17 cellular contexts compared by ENCODE assay signal in the genomic region with DNA sequence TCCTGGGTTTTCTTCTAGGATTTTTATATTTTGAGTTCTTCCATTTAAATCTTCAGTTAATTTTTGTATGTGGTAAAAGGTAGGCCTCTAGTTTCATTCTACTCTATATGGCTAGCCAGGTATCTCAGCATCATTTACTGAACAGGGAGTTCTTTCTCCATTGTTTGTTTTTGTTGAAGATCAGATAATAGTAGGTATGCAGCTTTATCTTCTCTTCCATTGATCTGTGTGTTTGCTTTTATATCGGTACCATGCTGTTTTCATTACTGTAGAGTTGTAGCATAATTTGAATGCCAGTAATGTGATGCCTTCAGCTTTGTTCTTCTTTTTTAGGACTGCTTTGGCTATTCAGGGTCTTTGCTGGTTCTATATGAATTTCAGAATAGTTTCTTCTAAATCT.
"Had no signal": no experiment of that assay in that cellular context is flagged by ENCODE, and none has a peak within 500 bp of the region (broad histone marks: within the 10 kb centered on the region; RNA-seq: fewer than 3 reads in every experiment).

No MANE protein-coding gene starts in this region.

- H3K4me3 Mint-ChIP-seq: effector memory CD8-positive, alpha-beta T cell; natural killer cell; neural crest cell had no signal

- ATAC-seq: effector memory CD8-positive, alpha-beta T cell; gastroesophageal sphincter; left lobe of liver; natural killer cell had no signal

- H3K4me1 Mint-ChIP-seq: natural killer cell had no signal

- H3K9me3 Mint-ChIP-seq: effector memory CD8-positive, alpha-beta T cell; natural killer cell; neural crest cell had no signal

- H3K27ac Mint-ChIP-seq: effector memory CD8-positive, alpha-beta T cell; natural killer cell had no signal

- DNase-seq: effector memory CD8-positive, alpha-beta T cell; esophagus squamous epithelium; foreskin fibroblast; glutamatergic neuron; islet precursor cell; mammary epithelial cell; natural killer cell; posterior cingulate gyrus; small intestine; stimulated activated CD4-positive, alpha-beta T cell treated with anti-CD3 and anti-CD28 coated beads, Interleukin-12 subunit alpha, Interleukin-12 subunit beta, amount 100 ng/mL, for 4 hours; stimulated activated naive CD4-positive, alpha-beta T cell; stomach; substantia nigra; transverse colon had no signal

- H3K36me3 Mint-ChIP-seq: natural killer cell had no signal
